In the genomic region with DNA sequence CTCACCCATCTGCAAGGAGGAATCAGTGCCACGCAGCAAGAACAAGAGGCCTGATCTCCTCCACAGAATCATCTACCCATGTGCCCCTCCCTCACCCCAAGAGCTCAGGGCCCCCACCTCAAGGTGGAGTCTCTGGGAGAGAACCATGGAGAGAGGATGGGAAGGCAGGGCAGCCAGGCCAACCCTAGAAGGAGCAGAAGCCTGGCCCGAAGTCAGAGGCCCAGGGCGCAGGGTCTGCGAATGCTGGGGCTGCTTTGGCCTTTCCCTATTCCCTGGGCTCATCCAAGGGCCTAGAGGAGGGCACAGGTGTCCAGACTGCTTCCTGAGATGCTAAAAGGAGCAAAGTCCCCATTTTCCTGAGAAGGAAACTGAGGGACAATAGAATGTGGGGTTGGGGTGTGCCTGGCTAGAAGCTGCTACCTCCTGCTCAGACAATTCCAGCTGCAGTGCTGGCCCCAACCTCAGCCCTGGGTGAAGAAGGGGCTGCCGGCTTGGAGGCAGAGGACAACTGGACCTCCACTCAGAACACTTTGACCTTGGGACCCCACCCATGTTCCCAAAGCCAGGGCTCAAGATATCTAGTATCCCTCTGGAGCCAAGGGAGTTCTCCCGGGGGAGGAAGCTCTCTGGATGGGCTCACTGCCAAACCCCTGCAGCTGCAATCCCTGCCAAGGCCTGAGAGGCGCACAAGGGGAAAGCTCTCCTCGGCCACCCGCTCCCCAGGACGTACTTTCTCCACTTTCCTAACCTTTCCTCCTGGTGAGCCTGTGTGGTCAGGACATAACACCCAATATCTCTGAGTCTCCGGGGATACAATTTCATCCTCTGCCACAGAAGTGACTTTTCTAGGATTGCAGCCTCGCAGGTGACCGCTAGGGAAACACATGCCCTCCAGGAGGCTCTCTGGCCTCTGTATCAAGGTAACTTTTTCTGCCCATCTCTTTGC, we compare ENCODE assay signal across 9 cellular contexts. TPM values are rescaled to one million over a fixed set of nuclear protein-coding genes. Genes with fewer than 3 reads are reported as not detected.
A peak's percentile ranks its signal among the peaks of the same experiment; 100 is the strongest.
DNase-seq lines count a peak whose midpoint lies in the region; ATAC-seq and TF ChIP-seq lines count a peak whose summit lies in the region.
"Had no signal": no experiment of that assay in that cellular context is flagged by ENCODE, and none has a peak within 500 bp of the region (broad histone marks: within the 10 kb centered on the region; RNA-seq: fewer than 3 reads in every experiment).

No MANE protein-coding gene starts in this region.

- H3K4me1 ChIP-seq in thoracic aorta (ENCODE audit: control insufficient read depth in 1 of 2, low read depth in 2 of 2), result peaks cover 13 to 15% of the 10 kb centered on the region in 2 donors

- peaks cover 16% of the 10 kb centered on the region for H3K27me3 Mint-ChIP-seq in MCF 10A (ENCODE audit: insufficient read depth, unreplicated experiment)

- TF ChIP-seq CTCF in MCF 10A (IDR thresholded peaks at IDR 0.05; ENCODE audit: unreplicated experiment) (peak; percentile 79), kidney epithelial cell (IDR thresholded peaks at IDR 0.05; ENCODE audit: insufficient read depth, low read length, poor library complexity, severe bottlenecking) (peak; percentile 74), thoracic aorta (IDR thresholded peaks at IDR 0.05) (peak; percentile 84)

- H3K4me3 ChIP-seq in kidney epithelial cell (ENCODE audit: low read depth, low read length), result no peak overlapping the region
- H3K4me3 ChIP-seq in thoracic aorta, result no peak overlapping the region

- ATAC-seq in thoracic aorta (ENCODE audit: insufficient number of reproducible peaks, low FRiP score, low read depth) (no peak), GM18519 (IDR thresholded peaks at IDR 0.05; ENCODE audit: low FRiP score, unreplicated experiment) (no peak)

- POLR2A ChIA-PET in MCF 10A (lab: Yijun Ruan, JAX), result interaction anchor here (0.6 to 4.5 kb wide), 7 partner anchors 12 to 228 kb away, joined by 3 to 38 read pairs (median 4); a partner anchor contains a TSS

- H3K36me3 Mint-ChIP-seq in MCF 10A (ENCODE audit: insufficient read depth, unreplicated experiment), result peaks cover 4% of the 10 kb centered on the region

- no peak overlapping the region for H3K27ac Mint-ChIP-seq in MCF 10A (ENCODE audit: low read depth, unreplicated experiment)

- peaks cover 5% of the 10 kb centered on the region for H3K27me3 ChIP-seq in kidney epithelial cell (ENCODE audit: control insufficient read depth, insufficient read depth, low read length)
- H3K27me3 ChIP-seq in thoracic aorta (replicated peaks; ENCODE audit: insufficient read depth), result no peaks in the 10 kb centered on the region

- no peak overlapping the region for H3K4me3 Mint-ChIP-seq in MCF 10A (ENCODE audit: unreplicated experiment)

- DNase-seq in NCI-H146 (lab: John Stamatoyannopoulos, UW) (peak; percentile 50), NCI-H146 treated with DMSO at 0.1 percent for 48 hours (lab: John Stamatoyannopoulos, UW; ENCODE audit: unreplicated experiment) (no peak), NCI-H2171 treated with DMSO at 0.1 percent for 48 hours (lab: John Stamatoyannopoulos, UW) (peak; percentile 78), MCF 10A (ENCODE audit: unreplicated experiment) (peak; percentile 92), kidney epithelial cell (ENCODE audit: low read depth) (no peak), thoracic aorta (ENCODE audit: low spot score) (peak; percentile 17), middle frontal gyrus (ENCODE audit: extremely low spot score, low spot score) (no peak)

- BruUV-seq in MCF 10A (replicated peaks; lab: Mats Ljungman, UMichigan), result no TSS peak

- CTCF ChIA-PET in MCF 10A (lab: Yijun Ruan, JAX), result interaction anchor here (0.6 to 7.6 kb wide), 21 partner anchors 9 to 186 kb away, joined by 3 to 110 read pairs (median 4); no protein-coding TSS in a partner anchor

- H3K4me1 Mint-ChIP-seq in MCF 10A (ENCODE audit: insufficient read depth, unreplicated experiment), result peaks cover 25% of the 10 kb centered on the region

- no peaks in the 10 kb centered on the region for H3K9me3 ChIP-seq in thoracic aorta

- no peaks in the 10 kb centered on the region for H3K9me3 Mint-ChIP-seq in MCF 10A (ENCODE audit: unreplicated experiment)

- no peak overlapping the region for H3K27ac ChIP-seq in thoracic aorta
- H3K27ac ChIP-seq: C4-2B had no signal

- no peaks in the 10 kb centered on the region for H3K36me3 ChIP-seq in kidney epithelial cell (ENCODE audit: control insufficient read depth, insufficient read depth, low read length)
- no peaks in the 10 kb centered on the region for H3K36me3 ChIP-seq in thoracic aorta

- intact Hi-C loops in MCF 10A (cut with micrococcal nuclease), result no loop called here

RNA-seq across cellular contexts. Expression of a gene that starts 16.6 kb away (rescaled TPM):
- total RNA-seq in MCF 10A (2022), result 1.4 TPM in 2 replicates
- total RNA-seq in kidney epithelial cell, result 4.3 and 5.1 TPM in 2 replicates
- not detected for total RNA-seq in thoracic aorta

RNA-seq across cellular contexts. Expression of a gene that starts 17.4 kb away (rescaled TPM):
- total RNA-seq in MCF 10A (2022) (0.72 and 1.1 TPM in 2 replicates), kidney epithelial cell (1.5 and 2.0 TPM in 2 replicates), thoracic aorta (not detected)

Comparison
In these comparisons a context has a peak if more than half of its experiments do, and no peak if none do; other contexts are left out.
1. DNase-seq: peak in NCI-H146 (single experiment), NCI-H2171 treated with DMSO at 0.1 percent for 48 hours (single experiment), MCF 10A (single experiment) and thoracic aorta (single experiment); none in NCI-H146 treated with DMSO at 0.1 percent for 48 hours (single experiment), kidney epithelial cell (single experiment) and middle frontal gyrus (single experiment).
2. Peak in every context shown above with its lines, with median percentiles within 50 percentile points of each other: CTCF ChIP-seq.